In the genomic region with DNA sequence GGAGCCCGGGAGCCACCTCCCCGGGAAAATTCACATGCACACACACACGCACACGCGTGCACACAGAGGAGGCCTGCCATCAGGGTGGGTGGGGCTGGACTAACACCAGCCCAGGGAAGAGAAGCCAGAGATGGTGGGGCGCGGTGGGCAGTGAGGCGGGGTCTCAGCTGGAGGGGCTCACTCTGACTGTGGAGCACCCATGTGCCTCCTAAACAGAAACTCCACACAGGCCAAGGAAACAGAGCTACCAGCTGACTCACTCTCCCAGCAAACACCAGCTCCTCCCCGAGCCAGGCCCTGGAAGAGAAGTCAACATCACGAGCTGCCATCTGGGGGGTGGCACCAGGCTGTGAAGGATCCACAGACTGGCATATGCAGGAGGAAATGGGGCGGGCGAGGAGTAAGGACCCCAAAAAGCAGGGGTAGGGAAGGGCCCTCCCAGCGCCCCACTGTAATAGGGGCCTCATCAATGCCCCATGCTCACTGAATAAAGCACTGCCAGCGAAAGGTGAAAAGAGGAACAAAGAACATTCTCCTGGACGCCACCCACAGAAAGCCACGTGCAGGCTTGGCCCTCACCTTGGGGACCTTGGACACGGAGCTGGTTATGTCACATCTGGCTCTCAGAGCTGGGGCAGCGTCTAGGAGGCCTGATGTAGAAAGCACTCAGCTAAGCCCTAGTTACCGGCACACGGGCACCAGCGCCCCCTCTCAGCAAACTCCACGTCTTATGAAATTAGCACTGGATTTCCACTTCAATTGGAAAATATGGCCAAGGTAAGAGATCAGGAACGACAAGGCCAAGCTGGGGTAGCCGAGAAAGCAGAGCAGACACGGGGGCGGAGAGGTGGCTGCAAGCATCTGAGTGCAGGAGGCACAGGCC, we compare ENCODE assay signal across 1 cellular context.
TF ChIP-seq lines count a peak whose summit lies in the region.

No MANE protein-coding gene starts in this region.

TF ChIP-seq in IMR-90, 13 proteins besides CTCF, POLR2A, EP300 and RAD21 (continued from another document):
- peak; percentile 17; the same call in 1 of the 2 replicates for TF ChIP-seq FOS (IDR thresholded peaks at IDR 0.05; ENCODE audit: low read depth, low read length)
- TF ChIP-seq, protein P1, sequence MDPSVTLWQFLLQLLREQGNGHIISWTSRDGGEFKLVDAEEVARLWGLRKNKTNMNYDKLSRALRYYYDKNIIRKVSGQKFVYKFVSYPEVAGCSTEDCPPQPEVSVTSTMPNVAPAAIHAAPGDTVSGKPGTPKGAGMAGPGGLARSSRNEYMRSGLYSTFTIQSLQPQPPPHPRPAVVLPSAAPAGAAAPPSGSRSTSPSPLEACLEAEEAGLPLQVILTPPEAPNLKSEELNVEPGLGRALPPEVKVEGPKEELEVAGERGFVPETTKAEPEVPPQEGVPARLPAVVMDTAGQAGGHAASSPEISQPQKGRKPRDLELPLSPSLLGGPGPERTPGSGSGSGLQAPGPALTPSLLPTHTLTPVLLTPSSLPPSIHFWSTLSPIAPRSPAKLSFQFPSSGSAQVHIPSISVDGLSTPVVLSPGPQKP (IDR thresholded peaks at IDR 0.05; ENCODE audit: borderline replicate concordance, low read depth, low read length) = no peak
- TF ChIP-seq CHD1 (IDR thresholded peaks at IDR 0.05; ENCODE audit: low read depth, low read length) = no peak
- peak; percentile 62; the same call in 1 of the 2 replicates for TF ChIP-seq BHLHE40 (IDR thresholded peaks at IDR 0.05; ENCODE audit: low read depth, low read length)
- TF ChIP-seq MAFK (IDR thresholded peaks at IDR 0.05; ENCODE audit: low read depth, low read length) = no peak
